In genomic region chr11:71139516-71140205, GRCh38 we compare ENCODE assay signal across 9 cellular contexts.
DNase-seq lines count a peak whose midpoint lies in the region; ATAC-seq and TF ChIP-seq lines count a peak whose summit lies in the region.
"Had no signal": no experiment of that assay in that cellular context is flagged by ENCODE, and none has a peak within 500 bp of the region (broad histone marks: within the 10 kb centered on the region; RNA-seq: fewer than 3 reads in every experiment).

No MANE protein-coding gene starts in this region.

- dilution Hi-C loops in mammary epithelial cell (cut with HindIII; ENCODE audit: low sequenced_read_pairs), result no loop called here

- H3K9ac ChIP-seq in mammary epithelial cell (ENCODE audit: insufficient read depth, low read length), result no peak overlapping the region

- in situ Hi-C loops in mammary epithelial cell (cut with MboI; ENCODE audit: low sequenced_read_pairs in 2 of 2), result no loop called here
- in situ Hi-C loops in KBM-7 (cut with MboI; ENCODE audit: low pct_unique_long_range_greater_than_20kb, low sequenced_read_pairs), result no loop called here

- no TSS peak for BruUV-seq in mammary epithelial cell (replicated peaks; lab: Mats Ljungman, UMichigan)

- TF ChIP-seq CTCF in mammary epithelial cell (conservative IDR thresholded peaks at IDR 0.05 in 1 of 2, IDR thresholded peaks at IDR 0.05 in 1 of 2; ENCODE audit: extremely low read depth in 1 of 2, insufficient read depth in 1 of 2, low read depth in 1 of 2, low read length in 2 of 2) (no peak), suprapubic skin (IDR thresholded peaks at IDR 0.05) (no peak)

- peak; percentile 92 for ATAC-seq in left lobe of liver
- no peak for ATAC-seq in GM18511 (IDR thresholded peaks at IDR 0.05; ENCODE audit: unreplicated experiment)

- 37% methylated on average over 14 of the region's 16 CpGs for WGBS in mammary epithelial cell (ENCODE audit: low coverage, missing lambda C conversion rate)
- 57% methylated on average over 1 of the region's 16 CpGs for WGBS in suprapubic skin

- CTCF ChIA-PET in mammary epithelial cell (lab: Charles Lee; ENCODE audit: low non-redundant PET), result interaction anchor here (0.7 kb wide), 1 partner anchor 50 kb away, joined by 4 read pairs; no protein-coding TSS in a partner anchor

- TF ChIP-seq EP300 in suprapubic skin (IDR thresholded peaks at IDR 0.05), result no peak

- H3K4me2 ChIP-seq in mammary epithelial cell (ENCODE audit: insufficient read depth, low read depth, low read length), result no peak overlapping the region

- peak; percentile 89 for DNase-seq in NCI-H1092 treated with DMSO at 0.1 percent for 48 hours (lab: John Stamatoyannopoulos, UW)
- DNase-seq in mammary epithelial cell, result peak; percentile 32
- peak; percentile 81 for DNase-seq in left lobe of liver (ENCODE audit: low spot score)
- peak in 1 of 2 donors; percentile 72 for DNase-seq in suprapubic skin (ENCODE audit: low spot score in 2 of 2)
- no peak for DNase-seq in KBM-7
- no peak for DNase-seq in A172 (ENCODE audit: low spot score)
- no peak for DNase-seq in ecto neural progenitor cell (ENCODE audit: low spot score)

- peaks cover 13% of the 10 kb centered on the region for H3K4me1 ChIP-seq in mammary epithelial cell (ENCODE audit: insufficient read depth, low read length)
- peaks cover 8% of the 10 kb centered on the region for H3K4me1 ChIP-seq in suprapubic skin

- no peaks in the 10 kb centered on the region for H3K9me3 ChIP-seq in mammary epithelial cell (replicated peaks; ENCODE audit: insufficient read depth, low read length)
- no peaks in the 10 kb centered on the region for H3K9me3 ChIP-seq in suprapubic skin

- H3K27me3 ChIP-seq in mammary epithelial cell (ENCODE audit: insufficient read depth, low read length) (no peaks in the 10 kb centered on the region), suprapubic skin (peaks cover 4% of the 10 kb centered on the region)

- H2AFZ ChIP-seq in mammary epithelial cell (ENCODE audit: low read depth, low read length), result no peak overlapping the region

- TF ChIP-seq POLR2A in suprapubic skin (IDR thresholded peaks at IDR 0.05), result no peak

- intact Hi-C loops in mammary epithelial cell (cut with micrococcal nuclease), result no loop called here

- no peaks in the 10 kb centered on the region for H4K20me1 ChIP-seq in mammary epithelial cell (ENCODE audit: insufficient read depth, low read length)

- no peak overlapping the region for H3K4me3 ChIP-seq in mammary epithelial cell (replicated peaks in 1 of 3; ENCODE audit: insufficient read depth in 1 of 3, low read depth in 2 of 3, low read length in 3 of 3)
- H3K4me3 ChIP-seq in suprapubic skin, result no peak overlapping the region
- H3K4me3 ChIP-seq: coronary artery had no signal

- H3K27ac ChIP-seq in mammary epithelial cell (ENCODE audit: insufficient read depth, low read depth, low read length) (no peak overlapping the region), suprapubic skin (peak overlapping the region; percentile 72)
- H3K27ac ChIP-seq: coronary artery had no signal

- no peaks in the 10 kb centered on the region for H3K36me3 ChIP-seq in mammary epithelial cell (ENCODE audit: insufficient read depth, low read length)
- no peaks in the 10 kb centered on the region for H3K36me3 ChIP-seq in suprapubic skin

- H3K79me2 ChIP-seq in mammary epithelial cell (ENCODE audit: insufficient read depth, low read length), result no peaks in the 10 kb centered on the region

Comparison
In these comparisons a context has a peak if more than half of its experiments do, and no peak if none do; other contexts are left out.
1. DNase-seq: peak in NCI-H1092 treated with DMSO at 0.1 percent for 48 hours (single experiment), mammary epithelial cell (single experiment) and left lobe of liver (single experiment); none in KBM-7 (single experiment), A172 (single experiment) and ecto neural progenitor cell (single experiment).